ENCODE assay signal across 13 cellular contexts in the genomic region with DNA sequence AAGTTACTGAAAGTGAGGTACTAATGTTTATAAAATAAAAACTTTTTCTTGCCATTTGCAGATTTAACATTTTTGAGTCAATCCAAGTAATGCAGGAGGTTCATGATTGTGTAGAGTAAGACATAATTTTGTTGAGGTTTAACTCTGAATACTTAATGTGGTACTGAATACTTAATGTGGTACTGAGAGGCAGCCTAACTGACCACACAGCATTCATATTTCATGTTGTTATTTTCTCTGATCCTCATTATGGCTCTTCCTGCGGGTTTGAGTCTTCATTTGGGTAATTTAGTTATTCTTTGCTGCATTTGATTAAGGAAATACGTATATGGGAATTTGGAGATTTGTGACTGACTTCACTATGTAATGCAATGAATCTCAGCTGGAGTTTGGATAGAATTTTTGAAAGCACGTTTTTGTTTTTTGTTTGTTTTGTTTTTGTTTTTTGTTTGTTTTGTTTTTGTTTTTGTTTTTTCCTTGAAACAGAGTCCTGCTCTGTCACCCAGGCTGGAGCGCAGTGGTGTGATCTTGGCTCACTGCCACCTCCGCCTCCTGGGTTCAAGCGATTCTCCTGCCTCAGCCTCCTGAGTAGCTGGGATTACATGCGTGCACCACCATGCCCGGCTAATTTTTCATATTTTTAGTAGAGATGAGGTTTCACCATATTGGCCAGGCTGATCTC. TPM values are rescaled to one million over a fixed set of nuclear protein-coding genes. Genes with fewer than 3 reads are reported as not detected.
A peak's percentile ranks its signal among the peaks of the same experiment; 100 is the strongest.
DNase-seq lines count a peak whose midpoint lies in the region; ATAC-seq and TF ChIP-seq lines count a peak whose summit lies in the region.
"Had no signal": no experiment of that assay in that cellular context is flagged by ENCODE, and none has a peak within 500 bp of the region (broad histone marks: within the 10 kb centered on the region; RNA-seq: fewer than 3 reads in every experiment).

No MANE protein-coding gene starts in this region.

- H3K36me3 Mint-ChIP-seq in activated naive CD4-positive, alpha-beta T cell treated with anti-CD3 and anti-CD28 coated beads, Interleukin-2, amount 50 U/mL, for 24 hours, result peaks cover 27% of the 10 kb centered on the region
- peaks cover 41 to 47% of the 10 kb centered on the region in 2 donors for H3K36me3 Mint-ChIP-seq in stimulated activated naive B cell treated with anti-CD40 and anti-IgM and Interleukin-4, amounts not matched to agents 10 μg/mL and 1 μg/mL and 100 μg/mL, for 72 hours

- peak overlapping the region; percentile 75 for H3K4me2 ChIP-seq in fibroblast of lung (ENCODE audit: extremely low read depth, insufficient read depth, low read length)

- H2AFZ ChIP-seq in fibroblast of lung (ENCODE audit: low read length), result no peak overlapping the region

- 72% methylated on average over 8 of the region's 8 CpGs for WGBS in right cardiac atrium

- peaks cover 84% of the 10 kb centered on the region for H3K79me2 ChIP-seq in fibroblast of lung (ENCODE audit: control insufficient read depth, insufficient read depth, low read length)

- DNase-seq in activated naive CD4-positive, alpha-beta T cell treated with Interleukin-2 at 50 U/mL for 16 hours, result no peak
- DNase-seq in SK-N-MC (ENCODE audit: low read depth, low spot score) (no peak), fibroblast of lung (ENCODE audit: low read depth in 2 of 2) (no peak), foreskin fibroblast (no peak), NCI-H1092 (lab: John Stamatoyannopoulos, UW) (no peak), right cardiac atrium (no peak)
- no peak for DNase-seq in stimulated activated naive B cell treated with anti-CD40 and anti-IgM and Interleukin-4, amounts not matched to agents 10 μg/mL and 1 μg/mL and 100 μg/mL, for 72 hours
- DNase-seq: activated CD4-positive, alpha-beta T cell treated with anti-CD3 and anti-CD28 coated beads, Interleukin-2, amount 50 U/mL, for 48 hours; islet precursor cell; NCI-H1092 treated with DMSO at 0.1 percent for 48 hours; NCI-H526 had no signal

- H3K9me3 Mint-ChIP-seq in activated naive CD4-positive, alpha-beta T cell treated with anti-CD3 and anti-CD28 coated beads, Interleukin-2, amount 50 U/mL, for 24 hours, result no peaks in the 10 kb centered on the region
- H3K9me3 Mint-ChIP-seq in stimulated activated naive B cell treated with anti-CD40 and anti-IgM and Interleukin-4, amounts not matched to agents 10 μg/mL and 1 μg/mL and 100 μg/mL, for 72 hours, result no peaks in the 10 kb centered on the region

- H3K27ac Mint-ChIP-seq in activated naive CD4-positive, alpha-beta T cell treated with anti-CD3 and anti-CD28 coated beads, Interleukin-2, amount 50 U/mL, for 24 hours, result peak overlapping the region; percentile 52
- peak overlapping the region; percentile 7 for H3K27ac Mint-ChIP-seq in stimulated activated naive B cell treated with anti-CD40 and anti-IgM and Interleukin-4, amounts not matched to agents 10 μg/mL and 1 μg/mL and 100 μg/mL, for 72 hours

- peaks cover 14% of the 10 kb centered on the region for H3K4me1 ChIP-seq in fibroblast of lung (ENCODE audit: control insufficient read depth, extremely low read depth, insufficient read depth, low read length)
- H3K4me1 ChIP-seq in right cardiac atrium (ENCODE audit: control insufficient read depth, insufficient read depth, low read length), result peaks cover 4% of the 10 kb centered on the region

- ATAC-seq in stimulated activated naive B cell treated with anti-CD40 and anti-IgM and Interleukin-4, amounts not matched to agents 10 μg/mL and 1 μg/mL and 100 μg/mL, for 72 hours (replicated peaks), result no peak
- ATAC-seq in right cardiac atrium, result no peak
- ATAC-seq: HCT116 had no signal

- no peak overlapping the region for H3K27ac ChIP-seq in SK-N-MC
- no peak overlapping the region for H3K27ac ChIP-seq in fibroblast of lung (ENCODE audit: insufficient read depth, low read length)
- no peak overlapping the region for H3K27ac ChIP-seq in right cardiac atrium (ENCODE audit: low read length)

- TF ChIP-seq CTCF in fibroblast of lung (conservative IDR thresholded peaks at IDR 0.05 in 1 of 2, IDR thresholded peaks at IDR 0.05 in 1 of 2; ENCODE audit: low read depth in 1 of 2, low read length in 2 of 2), result no peak
- TF ChIP-seq CTCF in foreskin fibroblast (IDR thresholded peaks at IDR 0.05; ENCODE audit: low read depth, low read length), result no peak

- H3K27me3 ChIP-seq in fibroblast of lung (ENCODE audit: control insufficient read depth, insufficient read depth, low read length) (no peaks in the 10 kb centered on the region), right cardiac atrium (ENCODE audit: control insufficient read depth, insufficient read depth) (no peaks in the 10 kb centered on the region)

- intact Hi-C loops in right cardiac atrium (cut with DNase I), result loop anchor here in 2 of 4 donors (10.0 kb wide), 2 partner anchors 127 to 153 kb away; no protein-coding TSS in a partner anchor

- peaks cover 50% of the 10 kb centered on the region for H3K4me1 Mint-ChIP-seq in activated naive CD4-positive, alpha-beta T cell treated with anti-CD3 and anti-CD28 coated beads, Interleukin-2, amount 50 U/mL, for 24 hours
- peaks cover 17 to 35% of the 10 kb centered on the region in 2 donors for H3K4me1 Mint-ChIP-seq in stimulated activated naive B cell treated with anti-CD40 and anti-IgM and Interleukin-4, amounts not matched to agents 10 μg/mL and 1 μg/mL and 100 μg/mL, for 72 hours

- peak overlapping the region; percentile 76 for H3K4me3 Mint-ChIP-seq in activated naive CD4-positive, alpha-beta T cell treated with anti-CD3 and anti-CD28 coated beads, Interleukin-2, amount 50 U/mL, for 24 hours
- peak overlapping the region; percentile 45 to 72 for H3K4me3 Mint-ChIP-seq in stimulated activated naive B cell treated with anti-CD40 and anti-IgM and Interleukin-4, amounts not matched to agents 10 μg/mL and 1 μg/mL and 100 μg/mL, for 72 hours

- H3K9ac ChIP-seq in SK-N-MC (ENCODE audit: insufficient read length) (peak overlapping the region; percentile 60), fibroblast of lung (ENCODE audit: insufficient read depth, low read length) (no peak overlapping the region)

- H3K27me3 Mint-ChIP-seq in activated naive CD4-positive, alpha-beta T cell treated with anti-CD3 and anti-CD28 coated beads, Interleukin-2, amount 50 U/mL, for 24 hours, result no peaks in the 10 kb centered on the region
- H3K27me3 Mint-ChIP-seq in stimulated activated naive B cell treated with anti-CD40 and anti-IgM and Interleukin-4, amounts not matched to agents 10 μg/mL and 1 μg/mL and 100 μg/mL, for 72 hours, result no peaks in the 10 kb centered on the region

- H3K4me3 ChIP-seq in SK-N-MC, result peak overlapping the region; percentile 59
- peak overlapping the region in 2 of 4 experiments; percentile 31 to 55 for H3K4me3 ChIP-seq in fibroblast of lung (replicated peaks in 1 of 4; ENCODE audit: control extremely low read depth in 1 of 4, insufficient read depth in 1 of 4, low read depth in 3 of 4, low read length in 4 of 4)
- H3K4me3 ChIP-seq in foreskin fibroblast (ENCODE audit: low read depth in 1 of 2, low read length in 2 of 2), result no peak overlapping the region
- H3K4me3 ChIP-seq in right cardiac atrium (ENCODE audit: low read length), result no peak overlapping the region

- H3K36me3 ChIP-seq in SK-N-MC (ENCODE audit: insufficient read depth, low read length) (peaks cover 51% of the 10 kb centered on the region), fibroblast of lung (ENCODE audit: control insufficient read depth, insufficient read depth, low read length) (peaks cover 15% of the 10 kb centered on the region)

- no peaks in the 10 kb centered on the region for H4K20me1 ChIP-seq in fibroblast of lung (ENCODE audit: control insufficient read depth, extremely low read depth, insufficient read depth, low read length)

- H3K9me3 ChIP-seq in SK-N-MC (ENCODE audit: low read depth, low read length), result no peaks in the 10 kb centered on the region
- H3K9me3 ChIP-seq in fibroblast of lung (ENCODE audit: control insufficient read depth, insufficient read depth, low read depth, low read length), result no peaks in the 10 kb centered on the region
- H3K9me3 ChIP-seq in right cardiac atrium (ENCODE audit: control insufficient read depth, low read length), result no peaks in the 10 kb centered on the region

RNA-seq across cellular contexts. Expression of a gene that starts 3.8 kb away (rescaled TPM):
- total RNA-seq in fibroblast of lung, result 81.9 and 107 TPM in 2 replicates
- 89.2 and 166 TPM in 2 replicates for polyA plus RNA-seq in fibroblast of lung
- 183 and 273 TPM in 2 replicates for polyA plus RNA-seq in fibroblast of lung (2012)
- 343 and 595 TPM in 2 replicates for polyA minus RNA-seq in fibroblast of lung (ENCODE audit: low replicate concordance)
- total RNA-seq in right cardiac atrium, result 100 to 1,000 TPM; 138 to 154 (median 144) TPM
- polyA plus RNA-seq in right cardiac atrium, result 67.5 TPM

RNA-seq across cellular contexts. Expression of a gene that starts 4.1 kb away (rescaled TPM):
- total RNA-seq in fibroblast of lung, result 79.6 and 117 TPM in 2 replicates
- 36.2 and 50.7 TPM in 2 replicates for polyA plus RNA-seq in fibroblast of lung
- 37.7 and 56.8 TPM in 2 replicates for polyA plus RNA-seq in fibroblast of lung (2012)
- 87.9 and 103 TPM in 2 replicates for polyA minus RNA-seq in fibroblast of lung (ENCODE audit: low replicate concordance)
- total RNA-seq in right cardiac atrium, result 10 to 100 TPM; 30.7 to 40.8 (median 37.3) TPM
- 29.2 TPM for polyA plus RNA-seq in right cardiac atrium
